8 cellular contexts compared by ENCODE assay signal in genomic region chr16:89860747-89861304, GRCh38. TPM values are rescaled to one million over a fixed set of nuclear protein-coding genes. Genes with fewer than 3 reads are reported as not detected.
A peak's percentile ranks its signal among the peaks of the same experiment; 100 is the strongest.
DNase-seq lines count a peak whose midpoint lies in the region; ATAC-seq and TF ChIP-seq lines count a peak whose summit lies in the region.

No MANE protein-coding gene starts in this region.

- no peaks in the 10 kb centered on the region for H3K36me3 ChIP-seq in lower lobe of right lung

- intact Hi-C loops in activated CD4-positive, alpha-beta T cell treated with anti-CD3 and anti-CD28 coated beads for 36 hours (cut with DNase I, micrococcal nuclease) = loop anchor here (1.0 to 2.0 kb wide), 3 partner anchors 44 to 161 kb away; partner anchors contain the start of gene FANCA (in 1 of the 2)
- intact Hi-C loops in lower lobe of right lung (cut with DNase I) = loop anchor here (10.0 kb wide), 1 partner anchor 156 kb away; the partner anchor contains the start of gene SPATA2L

- DNase-seq in NCI-H1694 treated with DMSO at 0.1 percent for 48 hours (lab: John Stamatoyannopoulos, UW) (peak; percentile 20), NCI-H1694 (lab: John Stamatoyannopoulos, UW) (no peak), NCI-H1105 treated with DMSO at 0.1 percent for 48 hours (lab: John Stamatoyannopoulos, UW) (peak; percentile 8), lower lobe of right lung (peak; percentile 80), NCI-H446 treated with DMSO at 0.1 percent for 48 hours (lab: John Stamatoyannopoulos, UW) (no peak)
- peak; percentile 84 for DNase-seq in activated CD4-positive, alpha-beta T cell treated with anti-CD3 and anti-CD28 coated beads for 36 hours
- peak; percentile 71 to 81 for DNase-seq in central memory CD8-positive, alpha-beta T cell (ENCODE audit: low spot score in 2 of 2)
- DNase-seq in stimulated activated CD8-positive, alpha-beta memory T cell treated with anti-CD3 and anti-CD28 coated beads, Interleukin-15, amount 100 ng/mL, for 48 hours (ENCODE audit: low read depth in 2 of 2) = peak; percentile 61 to 65

- H3K4me3 Mint-ChIP-seq in activated CD4-positive, alpha-beta T cell treated with anti-CD3 and anti-CD28 coated beads for 36 hours = no peak overlapping the region
- H3K4me3 Mint-ChIP-seq in central memory CD8-positive, alpha-beta T cell = peak overlapping the region; percentile 10

- peak; percentile 81 for ATAC-seq in activated CD4-positive, alpha-beta T cell treated with anti-CD3 and anti-CD28 coated beads for 36 hours
- peak; percentile 50 for ATAC-seq in central memory CD8-positive, alpha-beta T cell (replicated peaks; ENCODE audit: extremely low read depth, poor library complexity, severe bottlenecking)
- ATAC-seq in lower lobe of right lung = peak; percentile 89 to 90

- TF ChIP-seq CTCF in lower lobe of right lung (IDR thresholded peaks at IDR 0.05) = peak; percentile 97

- no peak overlapping the region for H3K27ac Mint-ChIP-seq in activated CD4-positive, alpha-beta T cell treated with anti-CD3 and anti-CD28 coated beads for 36 hours
- no peak overlapping the region for H3K27ac Mint-ChIP-seq in central memory CD8-positive, alpha-beta T cell (ENCODE audit: low read depth)

- H3K4me1 ChIP-seq in lower lobe of right lung = peaks cover 25% of the 10 kb centered on the region

- POLR2A ChIA-PET in activated CD4-positive, alpha-beta T cell treated with anti-CD3 and anti-CD28 coated beads for 36 hours (lab: Charles Lee) = interaction anchor here (0.5 to 1.4 kb wide), 4 partner anchors 12 to 154 kb away, joined by 3 to 6 read pairs (median 4); partner anchors contain the start of gene TCF25

- H3K27me3 ChIP-seq in lower lobe of right lung (ENCODE audit: low read depth) = no peaks in the 10 kb centered on the region

- H3K9me3 ChIP-seq in lower lobe of right lung = no peaks in the 10 kb centered on the region

- no peaks in the 10 kb centered on the region for H3K9me3 Mint-ChIP-seq in activated CD4-positive, alpha-beta T cell treated with anti-CD3 and anti-CD28 coated beads for 36 hours (ENCODE audit: low read depth)
- H3K9me3 Mint-ChIP-seq in central memory CD8-positive, alpha-beta T cell = no peaks in the 10 kb centered on the region

- no peak overlapping the region for H3K4me3 ChIP-seq in lower lobe of right lung

- CTCF ChIA-PET in activated CD4-positive, alpha-beta T cell treated with anti-CD3 and anti-CD28 coated beads for 36 hours (lab: Charles Lee) = interaction anchor here (0.6 to 3.0 kb wide), 28 partner anchors 10 to 362 kb away, joined by 3 to 25 read pairs (median 4); partner anchors contain the start of genes SPATA2L and TCF25

- H3K4me1 Mint-ChIP-seq in activated CD4-positive, alpha-beta T cell treated with anti-CD3 and anti-CD28 coated beads for 36 hours = peaks cover 28% of the 10 kb centered on the region
- peaks cover 43% of the 10 kb centered on the region for H3K4me1 Mint-ChIP-seq in central memory CD8-positive, alpha-beta T cell

- H3K27me3 Mint-ChIP-seq in activated CD4-positive, alpha-beta T cell treated with anti-CD3 and anti-CD28 coated beads for 36 hours = no peaks in the 10 kb centered on the region
- no peaks in the 10 kb centered on the region for H3K27me3 Mint-ChIP-seq in central memory CD8-positive, alpha-beta T cell

- H3K36me3 Mint-ChIP-seq in activated CD4-positive, alpha-beta T cell treated with anti-CD3 and anti-CD28 coated beads for 36 hours (ENCODE audit: low read depth) = no peaks in the 10 kb centered on the region
- H3K36me3 Mint-ChIP-seq in central memory CD8-positive, alpha-beta T cell (ENCODE audit: insufficient read depth) = peaks cover 1% of the 10 kb centered on the region

- H3K27ac ChIP-seq in lower lobe of right lung = no peak overlapping the region

RNA-seq across cellular contexts. Expression of gene TCF25, which starts 12.6 kb away (rescaled TPM):
- 100 to 1,000 TPM; 122 to 133 TPM for total RNA-seq in activated CD4-positive, alpha-beta T cell treated with anti-CD3 and anti-CD28 coated beads for 36 hours
- 152 TPM for total RNA-seq in lower lobe of right lung

RNA-seq across cellular contexts. Expression of gene SPIRE2, which starts 32.6 kb away (rescaled TPM):
- total RNA-seq in activated CD4-positive, alpha-beta T cell treated with anti-CD3 and anti-CD28 coated beads for 36 hours = 1 to 10 TPM; 1.1 to 1.5 TPM
- 15.8 TPM for total RNA-seq in lower lobe of right lung

RNA-seq across cellular contexts. Expression of gene FANCA, which starts 44.4 kb away (rescaled TPM):
- 10 to 100 TPM; 91.5 to 94.4 TPM for total RNA-seq in activated CD4-positive, alpha-beta T cell treated with anti-CD3 and anti-CD28 coated beads for 36 hours
- total RNA-seq in lower lobe of right lung = 7.9 TPM

RNA-seq across cellular contexts. Expression of gene MC1R, which starts 57.8 kb away (rescaled TPM):
- 1 to 10 TPM; 1.2 to 2.0 TPM for total RNA-seq in activated CD4-positive, alpha-beta T cell treated with anti-CD3 and anti-CD28 coated beads for 36 hours
- total RNA-seq in lower lobe of right lung = 5.3 TPM

Comparison
In these comparisons a context has a peak if more than half of its experiments do, and no peak if none do; other contexts are left out.
1. DNase-seq: peak in NCI-H1694 treated with DMSO at 0.1 percent for 48 hours (single experiment), NCI-H1105 treated with DMSO at 0.1 percent for 48 hours (single experiment), activated CD4-positive, alpha-beta T cell treated with anti-CD3 and anti-CD28 coated beads for 36 hours (single experiment), central memory CD8-positive, alpha-beta T cell (2 of 2), lower lobe of right lung (single experiment) and stimulated activated CD8-positive, alpha-beta memory T cell treated with anti-CD3 and anti-CD28 coated beads, Interleukin-15, amount 100 ng/mL, for 48 hours (2 of 2); none in NCI-H1694 (single experiment) and NCI-H446 treated with DMSO at 0.1 percent for 48 hours (single experiment).
2. RNA of gene FANCA, which starts 44.4 kb away (total RNA-seq): 91.5 to 94.4 TPM in activated CD4-positive, alpha-beta T cell treated with anti-CD3 and anti-CD28 coated beads for 36 hours; 7.9 TPM in lower lobe of right lung (single experiment); every median in the first group is over 10 times any median in the second.
3. Peak in every context shown above with its lines, with median percentiles within 50 percentile points of each other: ATAC-seq.